In the genomic region with DNA sequence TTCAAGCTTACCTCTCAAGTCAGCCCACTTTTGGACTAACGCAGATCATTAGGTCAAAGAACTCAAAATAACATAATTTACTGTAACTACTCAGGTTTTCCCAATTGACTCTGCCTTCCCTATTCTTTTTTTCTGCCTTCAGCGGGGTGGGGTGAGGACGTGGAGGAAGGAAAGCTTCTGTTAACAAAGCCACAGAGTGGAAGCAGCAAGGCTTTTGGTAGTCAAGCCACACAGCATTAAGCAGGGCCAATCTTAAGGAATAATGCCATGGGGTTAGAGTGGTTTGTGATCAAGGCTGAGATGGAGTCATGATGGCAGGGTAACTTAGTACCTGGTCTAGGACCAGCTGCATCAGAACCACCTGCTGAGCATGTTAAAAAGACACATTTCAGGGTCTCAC, we compare ENCODE assay signal across 19 cellular contexts.
DNase-seq lines count a peak whose midpoint lies in the region; ATAC-seq, FAIRE-seq and TF ChIP-seq lines count a peak whose summit lies in the region.
"Had no signal": no experiment of that assay in that cellular context is flagged by ENCODE, and none has a peak within 500 bp of the region (broad histone marks: within the 10 kb centered on the region; RNA-seq: fewer than 3 reads in every experiment).

No MANE protein-coding gene starts in this region.

- DNase-seq in left ventricle myocardium inferior (no peak), left cardiac atrium (no peak), H9 (no peak), H1 (ENCODE audit: low read depth in 1 of 2, low spot score in 2 of 2) (no peak), urothelium cell line (ENCODE audit: low spot score) (no peak)
- no peak for DNase-seq in stimulated activated CD4-positive, alpha-beta T cell treated with anti-CD3 and anti-CD28 coated beads, Interleukin-4, amount 100 ng/mL, for 24 hours
- DNase-seq in CD8-positive, alpha-beta memory T cell = no peak
- no peak for DNase-seq in activated effector memory CD4-positive, alpha-beta T cell treated with anti-CD3 and anti-CD28 coated beads, Interleukin-2, amount 50 U/mL, for 16 hours
- DNase-seq: 8988T; Calu3; CD4-positive, alpha-beta memory T cell; DMS79 treated with DMSO at 0.1 percent for 48 hours; GF-D8; GM23248; HCEC 1CT had no signal

- no peak overlapping the region for H4K8ac ChIP-seq in H9 (replicated peaks; ENCODE audit: insufficient read length, low read depth, low read length)
- H4K8ac ChIP-seq in H1 (ENCODE audit: extremely low read depth, insufficient read depth, low read length) = no peak overlapping the region

- FAIRE-seq in H1 (lab: Jason Lieb, UNC) = no peak
- peak; percentile 9 for FAIRE-seq in urothelium cell line (lab: Jason Lieb, UNC)
- FAIRE-seq: GM12878 had no signal

- no peaks in the 10 kb centered on the region for H3K79me2 ChIP-seq in H9 (ENCODE audit: insufficient read depth, low read length)
- H3K79me2 ChIP-seq in H1 (ENCODE audit: control insufficient read depth in 1 of 2, insufficient read depth in 2 of 2, low read length in 2 of 2) = no peaks in the 10 kb centered on the region

- H2AFZ ChIP-seq in H9 (ENCODE audit: low read length) (no peak overlapping the region), H1 (ENCODE audit: low read length) (peak overlapping the region; percentile 28)
- H2AFZ ChIP-seq: GM23248 had no signal

- H3K27me3 Mint-ChIP-seq in H9 (ENCODE audit: low read depth) = no peaks in the 10 kb centered on the region
- H3K27me3 Mint-ChIP-seq in CD8-positive, alpha-beta memory T cell = no peaks in the 10 kb centered on the region
- H3K27me3 Mint-ChIP-seq: CD4-positive, alpha-beta memory T cell had no signal

- H2BK20ac ChIP-seq in H9 (ENCODE audit: low read depth, low read length, poor library complexity, severe bottlenecking) = no peak overlapping the region
- H2BK20ac ChIP-seq in H1 (ENCODE audit: low read length) = no peak overlapping the region

- H3K36me3 ChIP-seq in left ventricle myocardium inferior (no peaks in the 10 kb centered on the region), H1 (ENCODE audit: control insufficient read depth in 2 of 4, insufficient read depth in 4 of 4, low read length in 3 of 4) (no peaks in the 10 kb centered on the region)
- no peaks in the 10 kb centered on the region for H3K36me3 ChIP-seq in CD8-positive, alpha-beta memory T cell (ENCODE audit: insufficient read depth, low read length)
- H3K36me3 ChIP-seq: BLaER1 had no signal

- H3K4me3 ChIP-seq in left ventricle myocardium inferior = no peak overlapping the region
- no peak overlapping the region for H3K4me3 ChIP-seq in H1 (ENCODE audit: extremely low read depth in 1 of 4, insufficient read depth in 2 of 4, low read depth in 3 of 4, low read length in 4 of 4)
- no peak overlapping the region for H3K4me3 ChIP-seq in CD8-positive, alpha-beta memory T cell (ENCODE audit: low read length)
- H3K4me3 ChIP-seq: BLaER1, GM12878, GM23248 had no signal

- H4K5ac ChIP-seq in H9 (ENCODE audit: insufficient read length, low read depth, low read length) = no peak overlapping the region
- H4K5ac ChIP-seq in H1 (ENCODE audit: insufficient read length, low read depth, low read length) = no peak overlapping the region

- no peak overlapping the region for H3K23ac ChIP-seq in H9 (ENCODE audit: insufficient read length, low read depth, low read length)
- no peak overlapping the region for H3K23ac ChIP-seq in H1 (ENCODE audit: insufficient read length)

- no peak overlapping the region for H3T11ph ChIP-seq in H9 (ENCODE audit: low read length)

- H3K27ac Mint-ChIP-seq in H9 = peak overlapping the region; percentile 5 to 43 (median 11); a peak in 3 of 7 replicates
- H3K27ac Mint-ChIP-seq in CD8-positive, alpha-beta memory T cell = no peak overlapping the region
- H3K27ac Mint-ChIP-seq: CD14-positive monocyte; CD4-positive, alpha-beta memory T cell had no signal

- H3K18ac ChIP-seq in H9 (ENCODE audit: insufficient read length, low read depth, low read length) = no peak overlapping the region
- H3K18ac ChIP-seq in H1 (ENCODE audit: extremely low read depth, low read length) = no peak overlapping the region; the same call in 1 of the 2 replicates

- TF ChIP-seq EP300 in H1 (IDR thresholded peaks at IDR 0.05; ENCODE audit: borderline replicate concordance in 1 of 2, low read depth in 2 of 2, low read length in 2 of 2) = no peak

- H2BK5ac ChIP-seq in H9 (ENCODE audit: insufficient read length, low read length) (no peak overlapping the region), H1 (ENCODE audit: low read depth, low read length) (no peak overlapping the region)

- H3K27me3 ChIP-seq in left ventricle myocardium inferior (ENCODE audit: low read depth) (no peaks in the 10 kb centered on the region), H9 (ENCODE audit: insufficient read depth, low read length) (no peaks in the 10 kb centered on the region), H1 (replicated peaks in 1 of 4; ENCODE audit: control insufficient read depth in 3 of 4, extremely low read depth in 1 of 4, insufficient read depth in 3 of 4, low read length in 3 of 4) (no peaks in the 10 kb centered on the region)
- H3K27me3 ChIP-seq in CD8-positive, alpha-beta memory T cell (ENCODE audit: insufficient read depth, low read length, poor library complexity, severe bottlenecking) = no peaks in the 10 kb centered on the region
- H3K27me3 ChIP-seq: BLaER1 had no signal

- H3K27ac ChIP-seq in left ventricle myocardium inferior (replicated peaks) (peak overlapping the region; percentile 35), H9 (ENCODE audit: insufficient read length, low read depth, low read length) (no peak overlapping the region), H1 (ENCODE audit: low read depth, low read length) (no peak overlapping the region)
- H3K27ac ChIP-seq in CD8-positive, alpha-beta memory T cell (ENCODE audit: low read depth, low read length) = no peak overlapping the region
- H3K27ac ChIP-seq: BLaER1, GM23248, HL-60 had no signal

- H4K20me1 ChIP-seq in H9 (ENCODE audit: control insufficient read depth, insufficient read depth, insufficient read length) = no peaks in the 10 kb centered on the region
- H4K20me1 ChIP-seq in H1 (replicated peaks in 1 of 2; ENCODE audit: control insufficient read depth in 1 of 2, insufficient read depth in 2 of 2, low read length in 2 of 2) = no peaks in the 10 kb centered on the region
- H4K20me1 ChIP-seq: BLaER1 had no signal

- CTCF ChIA-PET in H1 (lab: Charles Lee; ENCODE audit: partially characterized antibody) = interaction anchor here (0.8 to 1.1 kb wide), 2 partner anchors 19 to 187 kb away, joined by 3 read pairs; no protein-coding TSS in a partner anchor
- CTCF ChIA-PET in CD8-positive, alpha-beta memory T cell (lab: Charles Lee) = no interaction called here

- H4K91ac ChIP-seq in H9 (ENCODE audit: insufficient read length, low read depth, low read length) (no peak overlapping the region), H1 (replicated peaks; ENCODE audit: insufficient read length, low read length) (no peak overlapping the region)

- H3K56ac ChIP-seq in H9 (ENCODE audit: insufficient read length, low read depth, low read length) (no peak overlapping the region), H1 (replicated peaks; ENCODE audit: insufficient read length, low read depth, low read length) (no peak overlapping the region)

- no peaks in the 10 kb centered on the region for H3K9me3 Mint-ChIP-seq in H9
- no peaks in the 10 kb centered on the region for H3K9me3 Mint-ChIP-seq in CD8-positive, alpha-beta memory T cell
- H3K9me3 Mint-ChIP-seq: CD4-positive, alpha-beta memory T cell had no signal

- H2AK5ac ChIP-seq in H9 (ENCODE audit: insufficient read length, low read length) (no peak overlapping the region), H1 (ENCODE audit: low read depth, low read length) (no peak overlapping the region)

- peaks cover 27 to 39% of the 10 kb centered on the region in 2 experiments for H3K4me1 Mint-ChIP-seq in H9
- H3K4me1 Mint-ChIP-seq in CD8-positive, alpha-beta memory T cell = peaks cover 12 to 14% (median 14%) of the 10 kb centered on the region in 3 donors
- H3K4me1 Mint-ChIP-seq: CD14-positive monocyte had no signal

- H3K4ac ChIP-seq in H9 (ENCODE audit: low read depth, low read length) = no peak overlapping the region
- H3K4ac ChIP-seq in H1 (replicated peaks; ENCODE audit: insufficient read length, low read depth, low read length) = no peak overlapping the region

- H3K4me2 ChIP-seq in H9 (ENCODE audit: insufficient read depth, insufficient read length, low read length) = no peak overlapping the region
- no peak overlapping the region for H3K4me2 ChIP-seq in H1 (ENCODE audit: insufficient read depth in 1 of 2, low read depth in 2 of 2, low read length in 2 of 2)
- H3K4me2 ChIP-seq: BLaER1 had no signal

- no peak for TF ChIP-seq RAD21 in H1 (IDR thresholded peaks at IDR 0.05 in 1 of 2, conservative IDR thresholded peaks at IDR 0.05 in 1 of 2; ENCODE audit: low read depth in 2 of 2, low read length in 2 of 2)

- H2BK15ac ChIP-seq in H9 (ENCODE audit: low read depth, low read length) = no peak overlapping the region
- H2BK15ac ChIP-seq in H1 (ENCODE audit: low read length) = no peak overlapping the region

- TF ChIP-seq CTCF in left ventricle myocardium inferior (IDR thresholded peaks at IDR 0.05; ENCODE audit: borderline replicate concordance) = no peak
- TF ChIP-seq CTCF in H9 (conservative IDR thresholded peaks at IDR 0.05) = no peak
- no peak for TF ChIP-seq CTCF in H1 (IDR thresholded peaks at IDR 0.05; ENCODE audit: control extremely low read depth in 1 of 3, insufficient read depth in 1 of 3, low read depth in 1 of 3, low read length in 3 of 3)

- H3K14ac ChIP-seq in H9 (ENCODE audit: insufficient read depth, low read length) (no peak overlapping the region), H1 (ENCODE audit: insufficient read length) (no peak overlapping the region)

- TF ChIP-seq POLR2A in H1 (IDR thresholded peaks at IDR 0.05; ENCODE audit: control extremely low read depth in 1 of 2, low read depth in 2 of 2, low read length in 2 of 2) = no peak

- POLR2A ChIA-PET in H1 (lab: Charles Lee; ENCODE audit: partially characterized antibody) = no interaction called here
- POLR2A ChIA-PET in CD8-positive, alpha-beta memory T cell (lab: Charles Lee) = no interaction called here

- H3K9ac ChIP-seq in H9 (ENCODE audit: extremely low read depth, insufficient read length, low read length) (no peak overlapping the region), H1 (replicated peaks in 1 of 4; ENCODE audit: extremely low read depth in 1 of 4, low read depth in 3 of 4, low read length in 3 of 4) (0 out of 7 replicates have a peak overlapping the region, but pooled peaks of 1 of the 4 experiments have one; percentile 18)
- H3K9ac ChIP-seq: BLaER1, GM23248 had no signal

- no peak overlapping the region for H2BK12ac ChIP-seq in H9 (ENCODE audit: insufficient read length, low read depth, low read length)
- H2BK12ac ChIP-seq in H1 (ENCODE audit: low read depth, low read length) = peak overlapping the region; percentile 40; the same call in 1 of the 2 replicates

- H3K4me1 ChIP-seq in left ventricle myocardium inferior (peaks cover 87% of the 10 kb centered on the region), H9 (ENCODE audit: insufficient read depth, low read length) (peaks cover 5% of the 10 kb centered on the region; the same call in 1 of the 2 replicates), H1 (replicated peaks in 1 of 4; ENCODE audit: control insufficient read depth in 3 of 4, insufficient read depth in 4 of 4, low read length in 3 of 4) (peaks cover 0 to 11% (median 5%) of the 10 kb centered on the region in 4 experiments; a peak in 5 of 7 replicates)
- H3K4me1 ChIP-seq in CD8-positive, alpha-beta memory T cell (ENCODE audit: insufficient read depth, low read length) = no peaks in the 10 kb centered on the region

- no peaks in the 10 kb centered on the region for H3K36me3 Mint-ChIP-seq in H9 (ENCODE audit: insufficient read depth in 1 of 3, low read depth in 3 of 3)
- H3K36me3 Mint-ChIP-seq in CD8-positive, alpha-beta memory T cell = peaks cover 0 to 4% (median 0%) of the 10 kb centered on the region in 3 donors
- H3K36me3 Mint-ChIP-seq: CD14-positive monocyte had no signal

- H2BK120ac ChIP-seq in H9 (ENCODE audit: low read depth, low read length, poor library complexity, severe bottlenecking) (no peak overlapping the region), H1 (replicated peaks; ENCODE audit: low read depth, low read length) (no peak overlapping the region)

- no peak overlapping the region for H3K4me3 Mint-ChIP-seq in H9
- H3K4me3 Mint-ChIP-seq in CD8-positive, alpha-beta memory T cell = no peak overlapping the region
- H3K4me3 Mint-ChIP-seq: CD14-positive monocyte; CD4-positive, alpha-beta memory T cell had no signal

- no peaks in the 10 kb centered on the region for H3K9me3 ChIP-seq in left ventricle myocardium inferior (replicated peaks)
- H3K9me3 ChIP-seq in H9 (ENCODE audit: control insufficient read depth, low read depth, low read length) = no peaks in the 10 kb centered on the region
- no peaks in the 10 kb centered on the region for H3K9me3 ChIP-seq in H1 (ENCODE audit: insufficient read depth in 2 of 2, low read depth in 1 of 2, low read length in 1 of 2)
- no peaks in the 10 kb centered on the region for H3K9me3 ChIP-seq in CD8-positive, alpha-beta memory T cell (ENCODE audit: low read length)
- H3K9me3 ChIP-seq: BLaER1 had no signal

- H3K79me1 ChIP-seq in H9 (ENCODE audit: insufficient read depth, low read depth, low read length, poor library complexity, severe bottlenecking) = no peaks in the 10 kb centered on the region
- no peaks in the 10 kb centered on the region for H3K79me1 ChIP-seq in H1 (ENCODE audit: low read depth, low read length)

- no CpG with 5 or more reads among the region's 3 CpGs for WGBS in H9 (ENCODE audit: extremely low coverage, insufficient read length, low lambda C conversion rate)
- 68% methylated on average over 3 of the region's 3 CpGs; no CpG with 5 or more reads in 1 of the 2 experiments for WGBS in H1 (ENCODE audit: extremely low coverage in 1 of 2, insufficient coverage in 1 of 2, insufficient read length in 1 of 2, insufficient replicate concordance in 2 of 2, low coverage in 1 of 2, low lambda C conversion rate in 2 of 2, missing lambda C conversion rate in 1 of 2), 2 experiments

- no peak for ATAC-seq in left cardiac atrium
- ATAC-seq: GM12878 had no signal

- H3K23me2 ChIP-seq in H9 (ENCODE audit: insufficient read length, low read depth, low read length, poor library complexity, severe bottlenecking) = no peaks in the 10 kb centered on the region
- no peaks in the 10 kb centered on the region for H3K23me2 ChIP-seq in H1 (ENCODE audit: low read depth, low read length)

- intact Hi-C loops in left ventricle myocardium inferior (cut with micrococcal nuclease) (no loop called here), left cardiac atrium (cut with DNase I) (no loop called here)

Comparison
In these comparisons a context has a peak if more than half of its experiments do, and no peak if none do; other contexts are left out.
1. H3K27ac Mint-ChIP-seq: peak in H9 (3 of 3); none in CD8-positive, alpha-beta memory T cell (0 of 8).